1 cellular context compared by ENCODE assay signal in the genomic region with DNA sequence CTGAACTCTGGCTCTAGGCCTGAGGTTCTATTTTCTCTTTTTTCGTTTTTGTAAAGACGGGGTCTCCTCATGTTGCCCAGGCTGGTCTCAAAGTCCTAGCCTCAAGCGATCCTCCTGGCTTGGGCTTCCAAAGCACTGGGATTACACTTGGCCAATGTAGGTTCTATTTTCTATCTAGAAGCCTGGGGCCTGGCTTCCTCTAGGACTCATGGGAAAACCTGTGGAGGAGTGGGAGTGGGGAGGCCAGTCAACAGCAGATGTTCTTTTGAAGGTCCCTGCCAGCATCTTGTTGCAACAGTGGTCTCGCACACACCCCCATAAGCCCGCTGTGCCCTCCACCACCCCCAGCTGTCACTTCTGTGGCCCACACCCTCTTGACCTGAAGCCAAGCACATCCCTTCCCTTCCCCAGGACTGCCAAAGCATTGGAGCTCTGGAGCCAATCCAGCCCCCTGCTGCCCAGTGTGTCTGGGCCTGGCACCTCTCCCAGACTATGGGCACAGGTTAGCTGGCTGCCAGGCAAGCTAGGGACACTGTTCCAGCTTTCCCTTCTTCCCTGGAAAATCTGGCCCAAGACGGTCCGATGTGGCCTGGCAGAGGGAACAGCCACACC.
TF ChIP-seq lines count a peak whose summit lies in the region.

No MANE protein-coding gene starts in this region.

TF ChIP-seq in A549, 52 proteins besides CTCF, POLR2A, EP300 and RAD21:
- no peak for TF ChIP-seq CEBPB (IDR thresholded peaks at IDR 0.05)
- no peak for TF ChIP-seq RFX5 (IDR thresholded peaks at IDR 0.05)
- TF ChIP-seq SMC3 (IDR thresholded peaks at IDR 0.05), result 0 out of 3 replicates have a peak, but pooled peaks have one; percentile 20
- TF ChIP-seq GATA3 (IDR thresholded peaks at IDR 0.05; ENCODE audit: borderline replicate concordance), result 0 out of 2 replicates have a peak, but pooled peaks have one; percentile 22
